In genomic region chrX:136159615-136160025, GRCh38 we compare ENCODE assay signal across 14 cellular contexts. TPM values are rescaled to one million over a fixed set of nuclear protein-coding genes. Genes with fewer than 3 reads are reported as not detected.
A peak's percentile ranks its signal among the peaks of the same experiment; 100 is the strongest.
DNase-seq lines count a peak whose midpoint lies in the region; TF ChIP-seq lines count a peak whose summit lies in the region.
"Had no signal": no experiment of that assay in that cellular context is flagged by ENCODE, and none has a peak within 500 bp of the region (broad histone marks: within the 10 kb centered on the region; RNA-seq: fewer than 3 reads in every experiment).

No MANE protein-coding gene starts in this region.

- no peak for TF ChIP-seq CTCF in thyroid gland (IDR thresholded peaks at IDR 0.05)
- no peak for TF ChIP-seq CTCF in testis (IDR thresholded peaks at IDR 0.05)

- H3K4me1 ChIP-seq in thyroid gland (peaks cover 0 to 18% of the 10 kb centered on the region in 2 donors), testis (no peaks in the 10 kb centered on the region)

- no peak overlapping the region for H3K4me3 ChIP-seq in MG63
- H3K4me3 ChIP-seq in thyroid gland (replicated peaks in 1 of 3): no peak overlapping the region
- no peak overlapping the region for H3K4me3 ChIP-seq in testis
- H3K4me3 ChIP-seq: GM12878 had no signal

- H3K27me3 ChIP-seq in MG63 (no peaks in the 10 kb centered on the region), thyroid gland (no peaks in the 10 kb centered on the region), testis (no peaks in the 10 kb centered on the region)

- TF ChIP-seq POLR2A in thyroid gland (IDR thresholded peaks at IDR 0.05) (no peak), testis (IDR thresholded peaks at IDR 0.05) (no peak)

- 72 to 82% methylated on average over 2 of the region's 2 CpGs for WGBS in thyroid gland, 2 donors
- WGBS in testis, 2 donors: 97 to 100% methylated on average over 1 to 2 of the region's 2 CpGs

- intact Hi-C loops in thyroid gland (cut with DNase I) (loop anchor here (10.0 kb wide), 1 partner anchor 45 kb away; no protein-coding TSS in a partner anchor), testis (cut with DNase I; ENCODE audit: low total_unique reads) (no loop called here)

- peak; percentile 28 for DNase-seq in MG63
- peak; percentile 60 for DNase-seq in SKM-1 (lab: John Stamatoyannopoulos, UW; ENCODE audit: unreplicated experiment)
- peak; percentile 54 for DNase-seq in iris pigment epithelial cell (ENCODE audit: low read depth)
- no peak for DNase-seq in thyroid gland
- DNase-seq in testis: no peak
- no peak for DNase-seq in cerebellar cortex (ENCODE audit: low spot score)
- DNase-seq in DMS153 treated with DMSO at 0.1 percent for 48 hours (lab: John Stamatoyannopoulos, UW; ENCODE audit: unreplicated experiment): no peak
- DNase-seq: activated naive CD4-positive, alpha-beta T cell treated with anti-CD3 and anti-CD28 coated beads for 36 hours; effector CD8-positive, alpha-beta T cell; MM.1S; stimulated activated CD4-positive, alpha-beta T cell treated with anti-CD3 and anti-CD28 coated beads, Interleukin-15, amount 100 ng/mL, for 24 hours; T-helper 1 cell had no signal

- H3K9me3 ChIP-seq in MG63 (no peaks in the 10 kb centered on the region), thyroid gland (no peaks in the 10 kb centered on the region), testis (no peaks in the 10 kb centered on the region)

- H3K36me3 ChIP-seq in MG63 (no peaks in the 10 kb centered on the region), thyroid gland (no peaks in the 10 kb centered on the region), testis (ENCODE audit: low read depth, missing control alignments) (no peaks in the 10 kb centered on the region)

- H3K27ac ChIP-seq in thyroid gland: peak overlapping the region; percentile 22 to 54 (median 26)
- no peak overlapping the region for H3K27ac ChIP-seq in testis
- H3K27ac ChIP-seq: C4-2B had no signal

RNA-seq across cellular contexts. Expression of gene FHL1, which starts 12.3 kb away (rescaled TPM):
- total RNA-seq in MG63 (2014; rRNA removed; shearing (Covaris generic); ENCODE audit: low replicate concordance): 149 and 156 TPM in 2 replicates
- 100 to 1,000 TPM; 223 to 313 (median 230) TPM for total RNA-seq in thyroid gland
- 10 to 100 TPM; 92.5 to 98.6 TPM for total RNA-seq in testis
- polyA plus RNA-seq in testis (ENCODE audit: insufficient read depth, low read depth, low replicate concordance): 211 TPM

Comparison
In these comparisons a context has a peak if more than half of its experiments do, and no peak if none do; other contexts are left out.
1. DNase-seq: peak in MG63 (single experiment), SKM-1 (single experiment) and iris pigment epithelial cell (single experiment); none in thyroid gland (0 of 2), testis (single experiment), cerebellar cortex (single experiment) and DMS153 treated with DMSO at 0.1 percent for 48 hours (single experiment).
2. H3K27ac ChIP-seq: peak in thyroid gland (3 of 3); none in testis (0 of 2).